ENCODE assay signal across 24 cellular contexts in genomic region chr11:5663511-5663910, GRCh38. TPM values are rescaled to one million over a fixed set of nuclear protein-coding genes. Genes with fewer than 3 reads are reported as not detected.
DNase-seq lines count a peak whose midpoint lies in the region; ATAC-seq, FAIRE-seq and TF ChIP-seq lines count a peak whose summit lies in the region.
"Had no signal": no experiment of that assay in that cellular context is flagged by ENCODE, and none has a peak within 500 bp of the region (broad histone marks: within the 10 kb centered on the region; RNA-seq: fewer than 3 reads in every experiment).

No MANE protein-coding gene starts in this region.

- BruUV-seq in HepG2 (replicated peaks; lab: Mats Ljungman, UMichigan), result no TSS peak

- H3K36me3 ChIP-seq in HepG2 (replicated peaks in 1 of 2; ENCODE audit: control insufficient read depth in 1 of 2, insufficient read depth in 2 of 2, low read length in 2 of 2) (peaks cover 1 to 5% of the 10 kb centered on the region in 2 experiments; a peak in 2 of 5 replicates), right lobe of liver (peaks cover 0 to 39% (median 12%) of the 10 kb centered on the region in 4 donors), H1 (ENCODE audit: control insufficient read depth in 2 of 4, insufficient read depth in 4 of 4, low read length in 3 of 4) (peaks cover 0 to 21% (median 6%) of the 10 kb centered on the region in 4 experiments; a peak in 4 of 8 replicates)

- in situ Hi-C loops in HepG2 (cut with HindIII; ENCODE audit: extremely low pct_ligation_motif_present, low pct_unique_long_range_greater_than_20kb), result no loop called here

- H3K23me2 ChIP-seq in H1 (ENCODE audit: low read depth, low read length), result no peaks in the 10 kb centered on the region

- ATAC-seq in HepG2 (no peak), right lobe of liver (no peak), GM21529 (IDR thresholded peaks at IDR 0.05; ENCODE audit: unreplicated experiment) (no peak)
- ATAC-seq: CD8-positive, alpha-beta T cell; GM23338 had no signal

- no peak overlapping the region for H4K91ac ChIP-seq in H1 (replicated peaks; ENCODE audit: insufficient read length, low read length)

- no peak for TF ChIP-seq EP300 in HepG2 (IDR thresholded peaks at IDR 0.05; ENCODE audit: low read depth in 2 of 2, low read length in 2 of 2)
- no peak for TF ChIP-seq EP300 in HepG2 (CRISPR knock-in tag; IDR thresholded peaks at IDR 0.05; ENCODE audit: borderline replicate concordance)
- no peak for TF ChIP-seq EP300 in H1 (IDR thresholded peaks at IDR 0.05; ENCODE audit: borderline replicate concordance in 1 of 2, low read depth in 2 of 2, low read length in 2 of 2)

- POLR2A ChIA-PET in HepG2 (lab: Yijun Ruan, JAX) (no interaction called here), H1 (lab: Charles Lee; ENCODE audit: partially characterized antibody) (no interaction called here)

- no peak overlapping the region for H2BK15ac ChIP-seq in H1 (ENCODE audit: low read length)

- TF ChIP-seq CTCF in HepG2 (CRISPR knock-in tag; IDR thresholded peaks at IDR 0.05) (no peak), right lobe of liver (IDR thresholded peaks at IDR 0.05) (no peak), H1 (IDR thresholded peaks at IDR 0.05; ENCODE audit: control extremely low read depth in 1 of 3, insufficient read depth in 1 of 3, low read depth in 1 of 3, low read length in 3 of 3) (no peak)

- TF ChIP-seq POLR2A in HepG2 (IDR thresholded peaks at IDR 0.05; ENCODE audit: insufficient read depth in 1 of 2, low read depth in 2 of 2, low read length in 2 of 2) (no peak), right lobe of liver (IDR thresholded peaks at IDR 0.05) (no peak), H1 (IDR thresholded peaks at IDR 0.05; ENCODE audit: control extremely low read depth in 1 of 2, low read depth in 2 of 2, low read length in 2 of 2) (no peak)

- no peak overlapping the region for H3K14ac ChIP-seq in H1 (ENCODE audit: insufficient read length)

- H3K9ac ChIP-seq in HepG2 (ENCODE audit: insufficient read depth, low read depth, low read length) (no peak overlapping the region), H1 (replicated peaks in 1 of 4; ENCODE audit: extremely low read depth in 1 of 4, low read depth in 3 of 4, low read length in 3 of 4) (no peak overlapping the region)
- H3K9ac ChIP-seq: BLaER1 had no signal

- H3K79me2 ChIP-seq in HepG2 (ENCODE audit: insufficient read depth, low read length) (no peaks in the 10 kb centered on the region), H1 (ENCODE audit: control insufficient read depth in 1 of 2, insufficient read depth in 2 of 2, low read length in 2 of 2) (no peaks in the 10 kb centered on the region)

- H3K27me3 ChIP-seq in HepG2 (ENCODE audit: control insufficient read depth in 1 of 2, insufficient read depth in 2 of 2, low read length in 2 of 2), result no peaks in the 10 kb centered on the region
- H3K27me3 ChIP-seq in right lobe of liver, result no peaks in the 10 kb centered on the region
- no peaks in the 10 kb centered on the region for H3K27me3 ChIP-seq in H1 (replicated peaks in 1 of 4; ENCODE audit: control insufficient read depth in 3 of 4, extremely low read depth in 1 of 4, insufficient read depth in 3 of 4, low read length in 3 of 4)
- H3K27me3 ChIP-seq: BLaER1 had no signal

- no peak overlapping the region for H2BK12ac ChIP-seq in H1 (ENCODE audit: low read depth, low read length)

- H4K20me1 ChIP-seq in HepG2 (ENCODE audit: insufficient read depth, low read length) (no peaks in the 10 kb centered on the region), H1 (replicated peaks in 1 of 2; ENCODE audit: control insufficient read depth in 1 of 2, insufficient read depth in 2 of 2, low read length in 2 of 2) (no peaks in the 10 kb centered on the region)
- H4K20me1 ChIP-seq: BLaER1 had no signal

- CTCF ChIA-PET in HepG2 (lab: Yijun Ruan, JAX; ENCODE audit: low intra/inter-chr PET ratio, low total read pairs) (no interaction called here), H1 (lab: Charles Lee; ENCODE audit: partially characterized antibody) (no interaction called here)

- no peak overlapping the region for H3K27ac ChIP-seq in HepG2 (ENCODE audit: extremely low read length, insufficient read depth, low read length)
- H3K27ac ChIP-seq in right lobe of liver, result no peak overlapping the region
- no peak overlapping the region for H3K27ac ChIP-seq in H1 (ENCODE audit: low read depth, low read length)
- H3K27ac ChIP-seq: 22Rv1, BLaER1, C4-2B had no signal

- H3K4me3 ChIP-seq in HepG2 (replicated peaks in 1 of 3; ENCODE audit: insufficient read depth in 1 of 3, low read depth in 2 of 3, low read length in 3 of 3), result no peak overlapping the region
- no peak overlapping the region for H3K4me3 ChIP-seq in right lobe of liver
- no peak overlapping the region for H3K4me3 ChIP-seq in H1 (ENCODE audit: extremely low read depth in 1 of 4, insufficient read depth in 2 of 4, low read depth in 3 of 4, low read length in 4 of 4)
- H3K4me3 ChIP-seq: BLaER1, GM23338, HAP-1 had no signal

- no peak overlapping the region for H2BK5ac ChIP-seq in H1 (ENCODE audit: low read depth, low read length)

- FAIRE-seq in HepG2 (lab: Jason Lieb, UNC) (no peak), H1 (lab: Jason Lieb, UNC) (no peak), frontal cortex (lab: Jason Lieb, UNC) (peak; percentile 3)
- FAIRE-seq: A204.1, GM12891, GM18507, GM19239 had no signal

- TF ChIP-seq RAD21 in HepG2 (CRISPR knock-in tag; IDR thresholded peaks at IDR 0.05) (no peak), H1 (IDR thresholded peaks at IDR 0.05 in 1 of 2, conservative IDR thresholded peaks at IDR 0.05 in 1 of 2; ENCODE audit: low read depth in 2 of 2, low read length in 2 of 2) (no peak)

- no peaks in the 10 kb centered on the region for H3K9me3 ChIP-seq in HepG2 (ENCODE audit: low read length)
- no peaks in the 10 kb centered on the region for H3K9me3 ChIP-seq in right lobe of liver
- no peaks in the 10 kb centered on the region for H3K9me3 ChIP-seq in H1 (ENCODE audit: insufficient read depth in 2 of 2, low read depth in 1 of 2, low read length in 1 of 2)
- H3K9me3 ChIP-seq: BLaER1, Caco-2, HAP-1 had no signal

- H3K4me2 ChIP-seq in HepG2 (ENCODE audit: low read depth, low read length) (no peak overlapping the region), H1 (ENCODE audit: insufficient read depth in 1 of 2, low read depth in 2 of 2, low read length in 2 of 2) (no peak overlapping the region)
- H3K4me2 ChIP-seq: BLaER1, GM23338 had no signal

- intact Hi-C loops in HepG2 (cut with micrococcal nuclease; ENCODE audit: unreplicated experiment), result no loop called here
- intact Hi-C loops in right lobe of liver (cut with DNase I), result no loop called here

- H4K5ac ChIP-seq in H1 (ENCODE audit: insufficient read length, low read depth, low read length), result no peak overlapping the region

- no peak overlapping the region for H2BK120ac ChIP-seq in H1 (replicated peaks; ENCODE audit: low read depth, low read length)

- 89% methylated on average over 2 of the region's 2 CpGs for WGBS in HepG2 (ENCODE audit: low lambda C conversion rate)
- 73% methylated on average over 2 of the region's 2 CpGs for WGBS in right lobe of liver (ENCODE audit: insufficient coverage, low coverage, low lambda C conversion rate, missing lambda C conversion rate)
- 98% methylated on average over 2 of the region's 2 CpGs; no CpG with 5 or more reads in 1 of the 2 experiments for WGBS in H1 (ENCODE audit: extremely low coverage in 1 of 2, insufficient coverage in 1 of 2, insufficient read length in 1 of 2, insufficient replicate concordance in 2 of 2, low coverage in 1 of 2, low lambda C conversion rate in 2 of 2, missing lambda C conversion rate in 1 of 2), 2 experiments

- DNase-seq in HepG2 (ENCODE audit: low spot score), result no peak
- DNase-seq in right lobe of liver, result no peak
- DNase-seq in H1 (ENCODE audit: low read depth in 1 of 2, low spot score in 2 of 2), result no peak
- no peak for DNase-seq in frontal cortex (ENCODE audit: low spot score in 2 of 2)
- DNase-seq in GM19238 (ENCODE audit: insufficient read length, low spot score), result no peak
- DNase-seq: Caco-2; CD4-positive, CD25-positive, alpha-beta regulatory T cell; CD8-positive, alpha-beta T cell; DMS 273 treated with DMSO at 0.1 percent for 48 hours; DMS53; DMS79 treated with DMSO at 0.1 percent for 48 hours; GF-D8; HFFc6 had no signal

- H2AK5ac ChIP-seq in H1 (ENCODE audit: low read depth, low read length), result no peak overlapping the region

- no peak overlapping the region for H3K56ac ChIP-seq in H1 (replicated peaks; ENCODE audit: insufficient read length, low read depth, low read length)

- no peak overlapping the region for H3K4ac ChIP-seq in H1 (replicated peaks; ENCODE audit: insufficient read length, low read depth, low read length)

- H3K18ac ChIP-seq in H1 (ENCODE audit: extremely low read depth, low read length), result no peak overlapping the region

- no peaks in the 10 kb centered on the region for H3K79me1 ChIP-seq in H1 (ENCODE audit: low read depth, low read length)

- H2AFZ ChIP-seq in HepG2 (ENCODE audit: low read length), result no peak overlapping the region
- H2AFZ ChIP-seq in H1 (ENCODE audit: low read length), result no peak overlapping the region
- H2AFZ ChIP-seq: GM23338 had no signal

- no peak overlapping the region for H4K8ac ChIP-seq in H1 (ENCODE audit: extremely low read depth, insufficient read depth, low read length)

- H3K23ac ChIP-seq in H1 (ENCODE audit: insufficient read length), result no peak overlapping the region

- no peak overlapping the region for H2BK20ac ChIP-seq in H1 (ENCODE audit: low read length)

- no peaks in the 10 kb centered on the region for H3K4me1 ChIP-seq in HepG2 (ENCODE audit: insufficient read depth, low read length)
- H3K4me1 ChIP-seq in right lobe of liver, result no peaks in the 10 kb centered on the region
- H3K4me1 ChIP-seq in H1 (replicated peaks in 1 of 4; ENCODE audit: control insufficient read depth in 3 of 4, insufficient read depth in 4 of 4, low read length in 3 of 4), result no peaks in the 10 kb centered on the region
- H3K4me1 ChIP-seq: BLaER1, Caco-2, HAP-1 had no signal

RNA-seq across cellular contexts. Expression of gene TRIM5, which starts 21.4 kb away (rescaled TPM):
- total RNA-seq in HepG2 (2016; rRNA removed; fragmentation: Illumina TruSeq; extraction: Trizol) (13.1 and 19.9 TPM in 2 replicates), right lobe of liver (10 to 100 TPM; 15.3 to 19.2 (median 18.2) TPM), frontal cortex (4.5 TPM)
- 1.2 and 1.4 TPM in 2 replicates for total RNA-seq in HepG2 (2016; cell fraction: cytosol; rRNA removed; fragmentation: Illumina TruSeq; extraction: Trizol; ENCODE audit: low read depth)
- total RNA-seq in HepG2 (2016; cell fraction: insoluble cytoplasmic fraction; rRNA removed; fragmentation: Illumina TruSeq; extraction: Trizol), result 14.0 and 18.8 TPM in 2 replicates
- 3.9 and 5.4 TPM in 2 replicates for total RNA-seq in HepG2 (2016; cell fraction: membrane; rRNA removed; fragmentation: Illumina TruSeq; extraction: Trizol)
- 12.2 and 15.5 TPM in 2 replicates for total RNA-seq in HepG2 (2016; cell fraction: nucleus; rRNA removed; fragmentation: Illumina TruSeq; extraction: Trizol)
- polyA plus RNA-seq in HepG2 (2011; rRNA removed) (7.0 and 7.8 TPM in 2 replicates), H1 (2011; rRNA removed) (14.5 and 23.5 TPM in 2 replicates)
- 3.5 and 6.0 TPM in 2 replicates for polyA plus RNA-seq in HepG2 (2011; cell fraction: cytosol; rRNA removed)
- polyA plus RNA-seq in HepG2 (2011; cell fraction: nucleus; rRNA removed), result 4.2 and 7.6 TPM in 2 replicates
- polyA plus RNA-seq in HepG2 (2012), result 5.2 and 6.9 TPM in 2 replicates
- polyA plus RNA-seq in HepG2 (2016; cell fraction: cytosol; fragmentation: Illumina TruSeq; extraction: Trizol; ENCODE audit: low read depth), result 0.83 and 0.87 TPM in 2 replicates
- 13.8 and 14.0 TPM in 2 replicates for polyA plus RNA-seq in HepG2 (2016; cell fraction: insoluble cytoplasmic fraction; fragmentation: Illumina TruSeq; extraction: Trizol; ENCODE audit: low read depth)
- polyA plus RNA-seq in HepG2 (2016; cell fraction: membrane; fragmentation: Illumina TruSeq; extraction: Trizol; ENCODE audit: low read depth), result 2.4 and 3.1 TPM in 2 replicates
- polyA plus RNA-seq in HepG2 (2016; cell fraction: nucleus; fragmentation: Illumina TruSeq; extraction: Trizol; ENCODE audit: insufficient read depth, low read depth), result 13.1 and 13.2 TPM in 2 replicates
- polyA minus RNA-seq in HepG2 (2011; rRNA and poly(A)+ RNA removed; ENCODE audit: low replicate concordance), result 6.2 and 13.6 TPM in 2 replicates
- 5.2 and 5.9 TPM in 2 replicates for polyA minus RNA-seq in HepG2 (2011; cell fraction: cytosol; rRNA and poly(A)+ RNA removed)
- polyA minus RNA-seq in HepG2 (2011; cell fraction: nucleus; rRNA and poly(A)+ RNA removed), result 12.1 and 13.2 TPM in 2 replicates
- 33.3 and 35.5 TPM in 2 replicates for total RNA-seq in H1 (2021; fragmentation: NEBNext Ultra II Directional; extraction: Animal tissue kit (Norgen Biotek cat#: 25700))
- 19.5 TPM for polyA plus RNA-seq in H1 (2011; cell fraction: cytosol; rRNA removed)
- 11.4 TPM for polyA plus RNA-seq in H1 (2011; cell fraction: nucleus; rRNA removed)
- polyA plus RNA-seq in H1 (2012, experiment 1 of 2), result 21.7 to 30.2 TPM (median 24.1 TPM) in 4 replicates
- 3.6 TPM for polyA plus RNA-seq in H1 (2012, experiment 2 of 2)
- polyA plus RNA-seq in H1 (2013, experiment 1 of 2), result 26.2 TPM
- polyA plus RNA-seq in H1 (2013, experiment 2 of 2), result 25.7 TPM
- 31.8 and 49.7 TPM in 2 replicates for polyA minus RNA-seq in H1 (2011; rRNA and poly(A)+ RNA removed)
- 14.3 TPM for polyA minus RNA-seq in H1 (2011; cell fraction: cytosol; rRNA and poly(A)+ RNA removed)
- 16.3 TPM for polyA minus RNA-seq in H1 (2011; cell fraction: nucleus; rRNA and poly(A)+ RNA removed)

RNA-seq across cellular contexts. Expression of gene TRIM22, which starts 26.1 kb away (rescaled TPM):
- total RNA-seq in HepG2 (2016; rRNA removed; fragmentation: Illumina TruSeq; extraction: Trizol) (2.2 and 2.4 TPM in 2 replicates), right lobe of liver (10 to 100 TPM; 10.0 to 29.1 (median 13.8) TPM), frontal cortex (9.4 TPM)
- total RNA-seq in HepG2 (2016; cell fraction: cytosol; rRNA removed; fragmentation: Illumina TruSeq; extraction: Trizol; ENCODE audit: low read depth), result 0.18 TPM in 1 of 2 replicates, not detected in the other
- 2.5 and 2.9 TPM in 2 replicates for total RNA-seq in HepG2 (2016; cell fraction: insoluble cytoplasmic fraction; rRNA removed; fragmentation: Illumina TruSeq; extraction: Trizol)
- total RNA-seq in HepG2 (2016; cell fraction: membrane; rRNA removed; fragmentation: Illumina TruSeq; extraction: Trizol), result 0.43 and 0.59 TPM in 2 replicates
- 2.6 and 3.7 TPM in 2 replicates for total RNA-seq in HepG2 (2016; cell fraction: nucleus; rRNA removed; fragmentation: Illumina TruSeq; extraction: Trizol)
- polyA plus RNA-seq in HepG2 (2011; rRNA removed) (3.2 and 3.4 TPM in 2 replicates), H1 (2011; rRNA removed) (42.9 and 82.7 TPM in 2 replicates)
- 0.63 and 1.5 TPM in 2 replicates for polyA plus RNA-seq in HepG2 (2011; cell fraction: cytosol; rRNA removed)
- polyA plus RNA-seq in HepG2 (2011; cell fraction: nucleus; rRNA removed), result 4.6 and 7.1 TPM in 2 replicates
- 1.5 and 4.6 TPM in 2 replicates for polyA plus RNA-seq in HepG2 (2012)
- polyA plus RNA-seq in HepG2 (2016; cell fraction: cytosol; fragmentation: Illumina TruSeq; extraction: Trizol; ENCODE audit: low read depth), result 0.10 and 0.29 TPM in 2 replicates
- polyA plus RNA-seq in HepG2 (2016; cell fraction: insoluble cytoplasmic fraction; fragmentation: Illumina TruSeq; extraction: Trizol; ENCODE audit: low read depth), result 1.6 and 2.4 TPM in 2 replicates
- 0.16 and 0.17 TPM in 2 replicates for polyA plus RNA-seq in HepG2 (2016; cell fraction: membrane; fragmentation: Illumina TruSeq; extraction: Trizol; ENCODE audit: low read depth)
- 4.4 and 5.1 TPM in 2 replicates for polyA plus RNA-seq in HepG2 (2016; cell fraction: nucleus; fragmentation: Illumina TruSeq; extraction: Trizol; ENCODE audit: insufficient read depth, low read depth)
- 0.37 and 2.1 TPM in 2 replicates for polyA minus RNA-seq in HepG2 (2011; rRNA and poly(A)+ RNA removed; ENCODE audit: low replicate concordance)
- 0.70 and 0.99 TPM in 2 replicates for polyA minus RNA-seq in HepG2 (2011; cell fraction: cytosol; rRNA and poly(A)+ RNA removed)
- polyA minus RNA-seq in HepG2 (2011; cell fraction: nucleus; rRNA and poly(A)+ RNA removed), result 3.3 and 7.7 TPM in 2 replicates
- total RNA-seq in H1 (2021; fragmentation: NEBNext Ultra II Directional; extraction: Animal tissue kit (Norgen Biotek cat#: 25700)), result 56.0 and 57.4 TPM in 2 replicates
- 71.8 TPM for polyA plus RNA-seq in H1 (2011; cell fraction: cytosol; rRNA removed)
- 42.6 TPM for polyA plus RNA-seq in H1 (2011; cell fraction: nucleus; rRNA removed)
- polyA plus RNA-seq in H1 (2012, experiment 1 of 2), result 97.7 to 129 TPM (median 106 TPM) in 4 replicates
- polyA plus RNA-seq in H1 (2012, experiment 2 of 2), result 4.4 TPM
- polyA plus RNA-seq in H1 (2013, experiment 1 of 2), result 36.7 TPM
- polyA plus RNA-seq in H1 (2013, experiment 2 of 2), result 34.4 TPM
- 57.1 and 121 TPM in 2 replicates for polyA minus RNA-seq in H1 (2011; rRNA and poly(A)+ RNA removed)
- polyA minus RNA-seq in H1 (2011; cell fraction: cytosol; rRNA and poly(A)+ RNA removed), result 32.9 TPM
- 78.5 TPM for polyA minus RNA-seq in H1 (2011; cell fraction: nucleus; rRNA and poly(A)+ RNA removed)
- total RNA-seq: Caco-2 had no signal

RNA-seq across cellular contexts. Expression of gene TRIM34, which starts 38.7 kb away (rescaled TPM):
- total RNA-seq in HepG2 (2016; rRNA removed; fragmentation: Illumina TruSeq; extraction: Trizol), result 0.42 and 0.72 TPM in 2 replicates
- total RNA-seq in HepG2 (2016; cell fraction: cytosol; rRNA removed; fragmentation: Illumina TruSeq; extraction: Trizol; ENCODE audit: low read depth), result 0.09 TPM in 1 of 2 replicates, not detected in the other
- total RNA-seq in HepG2 (2016; cell fraction: insoluble cytoplasmic fraction; rRNA removed; fragmentation: Illumina TruSeq; extraction: Trizol), result 0.40 and 0.48 TPM in 2 replicates
- total RNA-seq in HepG2 (2016; cell fraction: membrane; rRNA removed; fragmentation: Illumina TruSeq; extraction: Trizol), result 0.10 and 0.40 TPM in 2 replicates
- 0.47 and 0.68 TPM in 2 replicates for total RNA-seq in HepG2 (2016; cell fraction: nucleus; rRNA removed; fragmentation: Illumina TruSeq; extraction: Trizol)
- polyA plus RNA-seq in HepG2 (2011; rRNA removed), result 0.13 and 0.33 TPM in 2 replicates
- polyA plus RNA-seq in HepG2 (2011; cell fraction: cytosol; rRNA removed), result 0.11 and 0.17 TPM in 2 replicates
- 0.35 and 0.83 TPM in 2 replicates for polyA plus RNA-seq in HepG2 (2011; cell fraction: nucleus; rRNA removed)
- 0.07 and 0.16 TPM in 2 replicates for polyA plus RNA-seq in HepG2 (2012)
- polyA plus RNA-seq in HepG2 (2016; cell fraction: cytosol; fragmentation: Illumina TruSeq; extraction: Trizol; ENCODE audit: low read depth), result 0.12 TPM in 1 of 2 replicates, not detected in the other
- 0.43 and 0.85 TPM in 2 replicates for polyA plus RNA-seq in HepG2 (2016; cell fraction: insoluble cytoplasmic fraction; fragmentation: Illumina TruSeq; extraction: Trizol; ENCODE audit: low read depth)
- polyA plus RNA-seq in HepG2 (2016; cell fraction: membrane; fragmentation: Illumina TruSeq; extraction: Trizol; ENCODE audit: low read depth), result 0.09 TPM in 1 of 2 replicates, not detected in the other
- polyA plus RNA-seq in HepG2 (2016; cell fraction: nucleus; fragmentation: Illumina TruSeq; extraction: Trizol; ENCODE audit: insufficient read depth, low read depth), result 0.57 and 0.62 TPM in 2 replicates
- 2.3 TPM in 1 of 2 replicates, not detected in the other for polyA minus RNA-seq in HepG2 (2011; rRNA and poly(A)+ RNA removed; ENCODE audit: low replicate concordance)
- polyA minus RNA-seq in HepG2 (2011; cell fraction: cytosol; rRNA and poly(A)+ RNA removed), result not detected in 2 replicates
- 0.26 and 0.62 TPM in 2 replicates for polyA minus RNA-seq in HepG2 (2011; cell fraction: nucleus; rRNA and poly(A)+ RNA removed)
- 1 to 10 TPM in 5 of 6 experiments, under 1 TPM in 1; 0.93 to 3.3 (median 2.3) TPM for total RNA-seq in right lobe of liver
- 0.63 and 0.76 TPM in 2 replicates for total RNA-seq in H1 (2021; fragmentation: NEBNext Ultra II Directional; extraction: Animal tissue kit (Norgen Biotek cat#: 25700))
- 2.6 and 5.8 TPM in 2 replicates for polyA plus RNA-seq in H1 (2011; rRNA removed)
- 2.8 TPM for polyA plus RNA-seq in H1 (2011; cell fraction: cytosol; rRNA removed)
- 1.4 TPM for polyA plus RNA-seq in H1 (2011; cell fraction: nucleus; rRNA removed)
- 0.84 to 2.1 TPM (median 1.7 TPM) in 4 replicates for polyA plus RNA-seq in H1 (2012, experiment 1 of 2)
- polyA plus RNA-seq in H1 (2012, experiment 2 of 2), result 0.21 TPM
- 1.1 TPM for polyA plus RNA-seq in H1 (2013, experiment 1 of 2)
- 1.7 TPM for polyA plus RNA-seq in H1 (2013, experiment 2 of 2)
- 2.5 and 2.6 TPM in 2 replicates for polyA minus RNA-seq in H1 (2011; rRNA and poly(A)+ RNA removed)
- polyA minus RNA-seq in H1 (2011; cell fraction: cytosol; rRNA and poly(A)+ RNA removed), result 0.95 TPM
- 1.5 TPM for polyA minus RNA-seq in H1 (2011; cell fraction: nucleus; rRNA and poly(A)+ RNA removed)
- total RNA-seq in frontal cortex, result 1.6 TPM
- total RNA-seq: G401 had no signal

Comparison
In these comparisons a context has a peak if more than half of its experiments do, and no peak if none do; other contexts are left out.
1. Of the 41 proteins assayed by ChIP-seq in both HepG2 and H1: peak only in HepG2: none; only in H1: none; in both: CEBPB; in neither: 40.